Comparison of ENCODE assay signal across 1 cellular context in the genomic region with DNA sequence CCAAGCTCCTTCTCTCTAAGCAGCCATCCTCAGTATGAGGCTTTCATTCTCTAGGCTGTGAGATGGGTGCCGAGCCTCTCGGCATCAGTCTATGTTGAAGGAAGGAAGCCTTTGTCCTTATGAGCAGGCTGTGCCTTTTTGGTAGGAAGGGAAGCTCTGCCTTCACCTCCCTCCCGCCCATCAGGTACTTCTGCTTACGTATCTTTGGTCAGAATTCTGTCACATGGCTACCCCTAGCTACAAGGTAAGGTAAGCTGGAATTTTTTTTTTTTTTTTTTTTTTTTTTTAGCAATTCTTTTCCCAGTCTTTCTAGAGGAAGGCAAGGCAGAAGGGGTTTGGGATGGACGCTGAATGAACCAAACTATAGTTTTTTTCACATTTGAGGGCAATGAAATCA.
TF ChIP-seq lines count a peak whose summit lies in the region.

No MANE protein-coding gene starts in this region.

TF ChIP-seq in H1, 55 proteins besides CTCF, POLR2A, EP300 and RAD21:
- no peak for TF ChIP-seq TEAD4 (IDR thresholded peaks at IDR 0.05; ENCODE audit: low read depth, low read length)
- no peak for TF ChIP-seq KDM4A (IDR thresholded peaks at IDR 0.05; ENCODE audit: low read depth, low read length, severe bottlenecking)
- TF ChIP-seq, protein P1, sequence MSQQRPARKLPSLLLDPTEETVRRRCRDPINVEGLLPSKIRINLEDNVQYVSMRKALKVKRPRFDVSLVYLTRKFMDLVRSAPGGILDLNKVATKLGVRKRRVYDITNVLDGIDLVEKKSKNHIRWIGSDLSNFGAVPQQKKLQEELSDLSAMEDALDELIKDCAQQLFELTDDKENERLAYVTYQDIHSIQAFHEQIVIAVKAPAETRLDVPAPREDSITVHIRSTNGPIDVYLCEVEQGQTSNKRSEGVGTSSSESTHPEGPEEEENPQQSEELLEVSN (IDR thresholded peaks at IDR 0.05) = 0 out of 2 replicates have a peak, but pooled peaks have one; percentile 5
- no peak for TF ChIP-seq RFX5 (IDR thresholded peaks at IDR 0.05; ENCODE audit: borderline replicate concordance, low read depth, low read length)
- no peak for TF ChIP-seq TBP (IDR thresholded peaks at IDR 0.05; ENCODE audit: low read depth, low read length)
